17 cellular contexts compared by ENCODE assay signal in the genomic region with DNA sequence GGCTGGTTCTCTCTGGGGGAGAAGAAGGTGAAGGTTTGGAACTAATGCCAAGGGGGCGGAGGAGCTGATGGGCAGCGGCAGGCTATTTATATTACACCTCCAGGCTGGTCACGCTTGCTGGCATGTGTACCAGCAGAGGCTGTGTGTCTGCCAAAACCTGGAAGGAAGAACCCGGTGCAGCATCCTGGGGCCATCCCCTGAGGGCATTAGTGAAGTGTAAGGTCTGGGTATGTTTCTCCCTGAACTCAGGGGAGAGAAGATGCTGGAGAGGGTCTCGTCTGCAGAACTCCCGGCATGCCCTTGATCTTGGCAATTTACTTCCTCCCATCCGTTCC. TPM values are rescaled to one million over a fixed set of nuclear protein-coding genes. Genes with fewer than 3 reads are reported as not detected.
DNase-seq lines count a peak whose midpoint lies in the region; ATAC-seq and TF ChIP-seq lines count a peak whose summit lies in the region.
"Had no signal": no experiment of that assay in that cellular context is flagged by ENCODE, and none has a peak within 500 bp of the region (broad histone marks: within the 10 kb centered on the region; RNA-seq: fewer than 3 reads in every experiment).

No MANE protein-coding gene starts in this region.

- DNase-seq in NCI-H2029 (lab: John Stamatoyannopoulos, UW) (peak; percentile 84), NCI-H2029 treated with DMSO at 0.1 percent for 48 hours (lab: John Stamatoyannopoulos, UW) (no peak), right cardiac atrium (peak in 1 of 3 donors; percentile 63)
- DNase-seq in activated naive CD8-positive, alpha-beta T cell treated with anti-CD3 and anti-CD28 coated beads, Interleukin-2, amount 50 U/mL, for 24 hours = no peak
- DNase-seq: GDM1, KBM-7, NCI-H1105, NCI-H1694 treated with DMSO at 0.1 percent for 48 hours, NCI-H526, SHP77 treated with DMSO at 0.1 percent for 48 hours had no signal

- WGBS in right cardiac atrium = 51% methylated on average over 7 of the region's 7 CpGs

- no peak for TF ChIP-seq CTCF in C4-2B (conservative IDR thresholded peaks at IDR 0.05)
- no peak for TF ChIP-seq CTCF in VCaP (conservative IDR thresholded peaks at IDR 0.05)

- ATAC-seq in right cardiac atrium = peak; percentile 11 to 44
- no peak for ATAC-seq in activated naive CD8-positive, alpha-beta T cell treated with anti-CD3 and anti-CD28 coated beads, Interleukin-2, amount 50 U/mL, for 24 hours
- no peak for ATAC-seq in HG02970 (IDR thresholded peaks at IDR 0.05; ENCODE audit: low FRiP score, unreplicated experiment)
- ATAC-seq in HG03045 (IDR thresholded peaks at IDR 0.05; ENCODE audit: unreplicated experiment) = no peak
- ATAC-seq: GM23338 had no signal

- H3K27me3 ChIP-seq in right cardiac atrium (ENCODE audit: control insufficient read depth, insufficient read depth) = no peaks in the 10 kb centered on the region

- H3K4me1 Mint-ChIP-seq in activated naive CD8-positive, alpha-beta T cell treated with anti-CD3 and anti-CD28 coated beads, Interleukin-2, amount 50 U/mL, for 24 hours = peaks cover 9% of the 10 kb centered on the region

- H3K27ac ChIP-seq in C4-2B = peak overlapping the region; percentile 52
- peak overlapping the region; percentile 97 for H3K27ac ChIP-seq in VCaP
- H3K27ac ChIP-seq in right cardiac atrium (ENCODE audit: low read length) = no peak overlapping the region

- no peaks in the 10 kb centered on the region for H3K4me1 ChIP-seq in right cardiac atrium (ENCODE audit: control insufficient read depth, insufficient read depth, low read length)

- intact Hi-C loops in right cardiac atrium (cut with DNase I) = loop anchor here in 1 of 4 donors (10.0 kb wide), 1 partner anchor 151 kb away; no protein-coding TSS in a partner anchor

- H3K9me3 Mint-ChIP-seq in activated naive CD8-positive, alpha-beta T cell treated with anti-CD3 and anti-CD28 coated beads, Interleukin-2, amount 50 U/mL, for 24 hours = no peaks in the 10 kb centered on the region
- H3K9me3 Mint-ChIP-seq: GM23338 had no signal

- H3K4me3 Mint-ChIP-seq in activated naive CD8-positive, alpha-beta T cell treated with anti-CD3 and anti-CD28 coated beads, Interleukin-2, amount 50 U/mL, for 24 hours = no peak overlapping the region
- H3K4me3 Mint-ChIP-seq: CD14-positive monocyte, GM23338 had no signal

- H3K27me3 Mint-ChIP-seq in activated naive CD8-positive, alpha-beta T cell treated with anti-CD3 and anti-CD28 coated beads, Interleukin-2, amount 50 U/mL, for 24 hours = peaks cover 43% of the 10 kb centered on the region

- no peaks in the 10 kb centered on the region for H3K36me3 Mint-ChIP-seq in activated naive CD8-positive, alpha-beta T cell treated with anti-CD3 and anti-CD28 coated beads, Interleukin-2, amount 50 U/mL, for 24 hours (ENCODE audit: low read depth)
- H3K36me3 Mint-ChIP-seq: CD14-positive monocyte had no signal

- no peaks in the 10 kb centered on the region for H3K9me3 ChIP-seq in right cardiac atrium (ENCODE audit: control insufficient read depth, low read length)
- H3K9me3 ChIP-seq: Caco-2 had no signal

- no peak overlapping the region for H3K4me3 ChIP-seq in right cardiac atrium (ENCODE audit: low read length)
- H3K4me3 ChIP-seq: GM23338 had no signal

- no peak overlapping the region for H3K27ac Mint-ChIP-seq in activated naive CD8-positive, alpha-beta T cell treated with anti-CD3 and anti-CD28 coated beads, Interleukin-2, amount 50 U/mL, for 24 hours
- H3K27ac Mint-ChIP-seq: CD14-positive monocyte, GM23338 had no signal

RNA-seq across cellular contexts. Expression of a gene that starts 5.3 kb away (rescaled TPM):
- total RNA-seq in right cardiac atrium = under 1 TPM in 1 of 4 donors, not detected in 3; 0.06 TPM
- polyA plus RNA-seq in right cardiac atrium = 0.02 TPM
- polyA plus RNA-seq: CD14-positive monocyte had no signal

Comparison
In these comparisons a context has a peak if more than half of its experiments do, and no peak if none do; other contexts are left out.
1. ATAC-seq: peak in right cardiac atrium (2 of 2); none in activated naive CD8-positive, alpha-beta T cell treated with anti-CD3 and anti-CD28 coated beads, Interleukin-2, amount 50 U/mL, for 24 hours (single experiment), HG02970 (single experiment) and HG03045 (single experiment).